ENCODE assay signal across 16 cellular contexts in the genomic region with DNA sequence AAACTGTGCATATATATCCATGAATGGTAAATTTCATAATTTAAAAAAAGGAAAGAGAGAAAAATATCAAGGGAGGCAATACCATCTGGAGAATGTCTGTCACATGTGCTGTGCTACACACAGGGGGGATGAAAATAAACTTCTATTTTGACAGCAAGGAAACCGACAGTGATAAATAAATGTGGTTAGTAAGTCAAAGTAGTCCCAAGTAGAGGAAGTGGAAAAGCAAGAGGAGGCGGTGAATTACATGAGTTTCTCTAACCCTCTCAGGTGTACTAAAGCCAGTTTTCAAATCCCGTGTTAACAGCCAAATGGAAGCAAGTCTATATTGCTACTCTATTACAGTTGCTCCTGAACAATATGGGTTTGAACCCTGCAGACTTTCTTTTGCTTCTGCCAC.
DNase-seq lines count a peak whose midpoint lies in the region; ATAC-seq, FAIRE-seq and TF ChIP-seq lines count a peak whose summit lies in the region.
"Had no signal": no experiment of that assay in that cellular context is flagged by ENCODE, and none has a peak within 500 bp of the region (broad histone marks: within the 10 kb centered on the region; RNA-seq: fewer than 3 reads in every experiment).

No MANE protein-coding gene starts in this region.

- TF ChIP-seq POLR2A in GM12891 (IDR thresholded peaks at IDR 0.05; ENCODE audit: low read depth, low read length): no peak

- no peak for FAIRE-seq in GM12891 (lab: Jason Lieb, UNC)
- FAIRE-seq: A204.1, GM12892 had no signal

- no peaks in the 10 kb centered on the region for H3K36me3 ChIP-seq in mucosa of descending colon (ENCODE audit: low read depth)

- H3K4me3 ChIP-seq in mucosa of descending colon: no peak overlapping the region
- H3K4me3 ChIP-seq: GM23248 had no signal

- intact Hi-C loops in mucosa of descending colon (cut with DNase I, micrococcal nuclease): no loop called here

- DNase-seq in GM12891 (ENCODE audit: insufficient read length, low spot score) (no peak), mucosa of descending colon (no peak), amygdala (lab: John Stamatoyannopoulos, UW) (no peak), DMS79 treated with DMSO at 0.1 percent for 48 hours (lab: John Stamatoyannopoulos, UW) (no peak)
- DNase-seq: CD8-positive, alpha-beta T cell; COR-L47; GM23248; H7; IMR-90; Kasumi-1; KBM-7 had no signal

- TF ChIP-seq CTCF in mucosa of descending colon (IDR thresholded peaks at IDR 0.05): no peak

- ATAC-seq in GM21717 (IDR thresholded peaks at IDR 0.05; ENCODE audit: unreplicated experiment) (peak; percentile 59), HG02885 (IDR thresholded peaks at IDR 0.05; ENCODE audit: poor library complexity, unreplicated experiment) (peak; percentile 47), mucosa of descending colon (no peak), HG02759 (IDR thresholded peaks at IDR 0.05; ENCODE audit: unreplicated experiment) (no peak)
- ATAC-seq: CD8-positive, alpha-beta T cell had no signal

- no peaks in the 10 kb centered on the region for H3K4me1 ChIP-seq in mucosa of descending colon (ENCODE audit: low read depth)

- H3K9me3 ChIP-seq in mucosa of descending colon: peaks cover 5% of the 10 kb centered on the region

TF ChIP-seq in GM12891, 5 proteins besides CTCF, POLR2A, EP300 and RAD21:
- no peak for TF ChIP-seq POLR2AphosphoS5 (IDR thresholded peaks at IDR 0.05; ENCODE audit: low read depth, low read length)
- peak; percentile 67 for TF ChIP-seq SPI1 (IDR thresholded peaks at IDR 0.05; ENCODE audit: low read depth, low read length)

Comparison
In these comparisons a context has a peak if more than half of its experiments do, and no peak if none do; other contexts are left out.
1. ATAC-seq: peak in GM21717 (single experiment) and HG02885 (single experiment); none in mucosa of descending colon (single experiment) and HG02759 (single experiment).